Comparison of ENCODE assay signal across 12 cellular contexts in the genomic region with DNA sequence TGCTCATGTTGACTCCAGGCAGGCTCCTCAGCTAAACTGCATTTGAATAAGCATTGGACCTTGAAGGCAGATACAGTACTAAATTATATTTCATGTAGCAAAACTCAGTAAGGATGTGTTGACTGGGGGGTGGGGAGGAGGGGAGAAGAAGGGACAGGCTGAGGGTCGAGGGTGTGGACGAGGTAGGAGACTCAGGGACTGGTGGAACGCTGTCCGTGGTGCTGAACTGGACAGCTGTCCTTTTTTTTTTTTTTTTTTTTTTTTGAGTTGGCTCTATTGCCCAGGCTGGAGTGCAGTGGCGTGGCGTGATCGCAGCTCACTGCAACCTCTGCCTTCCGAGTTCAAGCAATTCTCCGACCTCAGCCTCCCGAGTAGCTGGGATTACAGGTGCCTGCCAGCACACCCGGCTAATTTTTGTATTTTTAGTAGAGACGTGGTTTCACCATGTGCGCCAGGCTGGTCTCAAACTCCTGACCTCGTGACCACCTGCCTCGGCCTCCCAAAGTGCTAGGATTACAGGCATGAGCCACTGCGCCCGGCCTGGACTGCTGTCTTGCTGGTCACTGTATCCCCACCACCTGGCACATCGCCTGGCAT. TPM values are rescaled to one million over a fixed set of nuclear protein-coding genes. Genes with fewer than 3 reads are reported as not detected.
DNase-seq lines count a peak whose midpoint lies in the region; ATAC-seq, FAIRE-seq and TF ChIP-seq lines count a peak whose summit lies in the region.
"Had no signal": no experiment of that assay in that cellular context is flagged by ENCODE, and none has a peak within 500 bp of the region (broad histone marks: within the 10 kb centered on the region; RNA-seq: fewer than 3 reads in every experiment).

No MANE protein-coding gene starts in this region.

- peaks cover 58% of the 10 kb centered on the region for H3K27me3 Mint-ChIP-seq in WTC11 (ENCODE audit: low read depth)

- H3K27ac ChIP-seq in gastroesophageal sphincter, result no peak overlapping the region
- H3K27ac ChIP-seq in lower lobe of right lung, result no peak overlapping the region
- H3K27ac ChIP-seq: Peyer's patch had no signal

- H3K4me1 Mint-ChIP-seq in WTC11, result no peaks in the 10 kb centered on the region

- TF ChIP-seq CTCF in WTC11 (IDR thresholded peaks at IDR 0.05), result no peak
- TF ChIP-seq CTCF in gastroesophageal sphincter (IDR thresholded peaks at IDR 0.05), result no peak
- TF ChIP-seq CTCF in lower lobe of right lung (IDR thresholded peaks at IDR 0.05), result no peak

- no peak for TF ChIP-seq POLR2A in gastroesophageal sphincter (IDR thresholded peaks at IDR 0.05)

- CTCF ChIA-PET in WTC11 (lab: Charles Lee), result no interaction called here

- peak; percentile 22; the same call in 1 of the 2 replicates for ATAC-seq in WTC11
- ATAC-seq in gastroesophageal sphincter, result no peak
- ATAC-seq in lower lobe of right lung, result no peak
- ATAC-seq: left colon had no signal

- peak; percentile 32 for DNase-seq in EH (ENCODE audit: low read depth)
- peak; percentile 31 for DNase-seq in HTR-8/SVneo (ENCODE audit: insufficient read length, low spot score)
- DNase-seq in WTC11 (ENCODE audit: low spot score), result peak; percentile 60
- peak; percentile 79 for DNase-seq in left kidney (ENCODE audit: low read depth, low spot score)
- no peak for DNase-seq in NCI-H2196 treated with DMSO at 0.1 percent for 48 hours (lab: John Stamatoyannopoulos, UW; ENCODE audit: unreplicated experiment)
- no peak for DNase-seq in NCI-H510A (lab: John Stamatoyannopoulos, UW)
- DNase-seq in lower lobe of right lung, result no peak
- DNase-seq: Peyer's patch had no signal

- H3K4me1 ChIP-seq in gastroesophageal sphincter (no peaks in the 10 kb centered on the region), lower lobe of right lung (no peaks in the 10 kb centered on the region)
- H3K4me1 ChIP-seq: Peyer's patch had no signal

- H3K27me3 ChIP-seq in gastroesophageal sphincter, result peaks cover 81% of the 10 kb centered on the region
- H3K27me3 ChIP-seq in lower lobe of right lung (ENCODE audit: low read depth), result peaks cover 33% of the 10 kb centered on the region
- H3K27me3 ChIP-seq: Peyer's patch had no signal

- no peak overlapping the region for H3K27ac Mint-ChIP-seq in WTC11

- H3K4me3 ChIP-seq in gastroesophageal sphincter, result no peak overlapping the region
- H3K4me3 ChIP-seq in lower lobe of right lung, result no peak overlapping the region
- H3K4me3 ChIP-seq: Peyer's patch had no signal

- intact Hi-C loops in lower lobe of right lung (cut with DNase I), result no loop called here

- no peak for FAIRE-seq in HTR-8/SVneo (lab: Jason Lieb, UNC)
- FAIRE-seq: G401.6 had no signal

- 0 to 29% methylated on average over 4 to 8 of the region's 18 CpGs for WGBS in gastroesophageal sphincter (ENCODE audit: low coverage in 1 of 2), 2 donors

- H3K36me3 Mint-ChIP-seq in WTC11, result no peaks in the 10 kb centered on the region

- no peak for TF ChIP-seq EP300 in gastroesophageal sphincter (IDR thresholded peaks at IDR 0.05)

- H3K4me3 Mint-ChIP-seq in WTC11, result no peak overlapping the region

- H3K9me3 Mint-ChIP-seq in WTC11, result no peaks in the 10 kb centered on the region

- H3K36me3 ChIP-seq in gastroesophageal sphincter (no peaks in the 10 kb centered on the region), lower lobe of right lung (no peaks in the 10 kb centered on the region)
- H3K36me3 ChIP-seq: Peyer's patch had no signal

- H3K9me3 ChIP-seq in gastroesophageal sphincter (no peaks in the 10 kb centered on the region), lower lobe of right lung (no peaks in the 10 kb centered on the region)
- H3K9me3 ChIP-seq: Peyer's patch had no signal

- POLR2A ChIA-PET in WTC11 (lab: Charles Lee), result interaction anchor here (0.6 kb wide), 1 partner anchor 167 kb away, joined by 3 read pairs; no protein-coding TSS in a partner anchor

TF ChIP-seq in WTC11, 78 proteins besides CTCF, POLR2A, EP300 and RAD21 (continues in another document):
- TF ChIP-seq, protein P1, sequence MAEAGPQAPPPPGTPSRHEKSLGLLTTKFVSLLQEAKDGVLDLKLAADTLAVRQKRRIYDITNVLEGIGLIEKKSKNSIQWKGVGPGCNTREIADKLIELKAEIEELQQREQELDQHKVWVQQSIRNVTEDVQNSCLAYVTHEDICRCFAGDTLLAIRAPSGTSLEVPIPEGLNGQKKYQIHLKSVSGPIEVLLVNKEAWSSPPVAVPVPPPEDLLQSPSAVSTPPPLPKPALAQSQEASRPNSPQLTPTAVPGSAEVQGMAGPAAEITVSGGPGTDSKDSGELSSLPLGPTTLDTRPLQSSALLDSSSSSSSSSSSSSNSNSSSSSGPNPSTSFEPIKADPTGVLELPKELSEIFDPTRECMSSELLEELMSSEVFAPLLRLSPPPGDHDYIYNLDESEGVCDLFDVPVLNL (CRISPR knock-in tag; IDR thresholded peaks at IDR 0.05; ENCODE audit: borderline replicate concordance, low read depth), result no peak
- TF ChIP-seq E2F1 (CRISPR knock-in tag; IDR thresholded peaks at IDR 0.05) (no peak), CDX4 (CRISPR knock-in tag; IDR thresholded peaks at IDR 0.05; ENCODE audit: borderline replicate concordance) (no peak), E2F5 (CRISPR knock-in tag; IDR thresholded peaks at IDR 0.05) (no peak), ATF1 (CRISPR knock-in tag; IDR thresholded peaks at IDR 0.05) (no peak), GABPB1 (CRISPR knock-in tag; IDR thresholded peaks at IDR 0.05) (no peak), JUN (CRISPR knock-in tag; IDR thresholded peaks at IDR 0.05) (no peak), ELF4 (CRISPR knock-in tag; IDR thresholded peaks at IDR 0.05; ENCODE audit: low read depth) (no peak), TP53 (CRISPR knock-in tag; IDR thresholded peaks at IDR 0.05) (no peak), GRHL2 (CRISPR knock-in tag; IDR thresholded peaks at IDR 0.05; ENCODE audit: insufficient replicate concordance, severe bottlenecking) (no peak), HMGA2 (CRISPR knock-in tag; IDR thresholded peaks at IDR 0.05) (no peak)
- TF ChIP-seq, protein P2, sequence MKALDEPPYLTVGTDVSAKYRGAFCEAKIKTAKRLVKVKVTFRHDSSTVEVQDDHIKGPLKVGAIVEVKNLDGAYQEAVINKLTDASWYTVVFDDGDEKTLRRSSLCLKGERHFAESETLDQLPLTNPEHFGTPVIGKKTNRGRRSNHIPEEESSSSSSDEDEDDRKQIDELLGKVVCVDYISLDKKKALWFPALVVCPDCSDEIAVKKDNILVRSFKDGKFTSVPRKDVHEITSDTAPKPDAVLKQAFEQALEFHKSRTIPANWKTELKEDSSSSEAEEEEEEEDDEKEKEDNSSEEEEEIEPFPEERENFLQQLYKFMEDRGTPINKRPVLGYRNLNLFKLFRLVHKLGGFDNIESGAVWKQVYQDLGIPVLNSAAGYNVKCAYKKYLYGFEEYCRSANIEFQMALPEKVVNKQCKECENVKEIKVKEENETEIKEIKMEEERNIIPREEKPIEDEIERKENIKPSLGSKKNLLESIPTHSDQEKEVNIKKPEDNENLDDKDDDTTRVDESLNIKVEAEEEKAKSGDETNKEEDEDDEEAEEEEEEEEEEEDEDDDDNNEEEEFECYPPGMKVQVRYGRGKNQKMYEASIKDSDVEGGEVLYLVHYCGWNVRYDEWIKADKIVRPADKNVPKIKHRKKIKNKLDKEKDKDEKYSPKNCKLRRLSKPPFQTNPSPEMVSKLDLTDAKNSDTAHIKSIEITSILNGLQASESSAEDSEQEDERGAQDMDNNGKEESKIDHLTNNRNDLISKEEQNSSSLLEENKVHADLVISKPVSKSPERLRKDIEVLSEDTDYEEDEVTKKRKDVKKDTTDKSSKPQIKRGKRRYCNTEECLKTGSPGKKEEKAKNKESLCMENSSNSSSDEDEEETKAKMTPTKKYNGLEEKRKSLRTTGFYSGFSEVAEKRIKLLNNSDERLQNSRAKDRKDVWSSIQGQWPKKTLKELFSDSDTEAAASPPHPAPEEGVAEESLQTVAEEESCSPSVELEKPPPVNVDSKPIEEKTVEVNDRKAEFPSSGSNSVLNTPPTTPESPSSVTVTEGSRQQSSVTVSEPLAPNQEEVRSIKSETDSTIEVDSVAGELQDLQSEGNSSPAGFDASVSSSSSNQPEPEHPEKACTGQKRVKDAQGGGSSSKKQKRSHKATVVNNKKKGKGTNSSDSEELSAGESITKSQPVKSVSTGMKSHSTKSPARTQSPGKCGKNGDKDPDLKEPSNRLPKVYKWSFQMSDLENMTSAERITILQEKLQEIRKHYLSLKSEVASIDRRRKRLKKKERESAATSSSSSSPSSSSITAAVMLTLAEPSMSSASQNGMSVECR (CRISPR knock-in tag; IDR thresholded peaks at IDR 0.05; ENCODE audit: borderline replicate concordance), result no peak

RNA-seq across cellular contexts. Expression of gene CASP14, which starts 33.2 kb away (rescaled TPM):
- total RNA-seq in WTC11 (2021), result not detected in 3 replicates
- not detected for total RNA-seq in gastroesophageal sphincter
- total RNA-seq in lower lobe of right lung, result not detected
- total RNA-seq: epithelial cell of proximal tubule, left colon, Peyer's patch had no signal

RNA-seq across cellular contexts. Expression of gene SLC1A6, which starts 36.4 kb away (rescaled TPM):
- total RNA-seq in WTC11 (2021), result 12.0 to 16.1 TPM (median 14.1 TPM) in 3 replicates
- under 1 TPM in 1 of 4 donors, not detected in 3; 0.23 TPM for total RNA-seq in gastroesophageal sphincter
- not detected for total RNA-seq in lower lobe of right lung
- total RNA-seq: epithelial cell of proximal tubule, left colon, Peyer's patch had no signal

Comparison
In these comparisons a context has a peak if more than half of its experiments do, and no peak if none do; other contexts are left out.
1. DNase-seq: peak in EH (single experiment), HTR-8/SVneo (single experiment), WTC11 (single experiment) and left kidney (single experiment); none in NCI-H2196 treated with DMSO at 0.1 percent for 48 hours (single experiment), NCI-H510A (single experiment) and lower lobe of right lung (single experiment).
2. RNA of gene SLC1A6, which starts 36.4 kb away (total RNA-seq): 12.0 to 16.1 TPM in WTC11; 0.23 TPM in gastroesophageal sphincter and not detected in lower lobe of right lung (single experiment); every median in the first group is over 10 times any median in the second.